In the genomic region with DNA sequence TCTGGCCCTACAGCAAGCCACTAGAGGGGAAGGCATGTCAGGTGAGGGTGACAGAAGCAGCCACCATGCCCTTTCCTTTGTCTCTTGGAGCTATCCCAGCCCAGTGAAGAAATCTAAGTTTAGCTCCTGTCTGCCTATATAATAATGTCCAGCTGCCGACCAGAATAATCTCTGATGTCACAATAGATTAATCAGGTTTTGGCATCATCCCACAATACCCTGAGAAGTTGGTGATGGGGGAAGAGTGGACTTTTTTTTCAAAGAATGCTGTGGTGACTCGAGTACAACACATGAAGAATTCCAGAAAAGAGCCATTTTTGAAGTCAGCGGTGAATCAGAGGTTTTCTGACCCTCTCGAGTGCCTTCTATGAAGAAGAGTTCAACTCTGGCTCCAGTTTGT, we compare ENCODE assay signal across 14 cellular contexts. TPM values are rescaled to one million over a fixed set of nuclear protein-coding genes. Genes with fewer than 3 reads are reported as not detected.
DNase-seq lines count a peak whose midpoint lies in the region; ATAC-seq and TF ChIP-seq lines count a peak whose summit lies in the region.
"Had no signal": no experiment of that assay in that cellular context is flagged by ENCODE, and none has a peak within 500 bp of the region (broad histone marks: within the 10 kb centered on the region; RNA-seq: fewer than 3 reads in every experiment).

No MANE protein-coding gene starts in this region.

- WGBS in IMR-90 (ENCODE audit: extremely low coverage in 2 of 2, insufficient read length in 1 of 2), 2 experiments: no CpG with 5 or more reads among the region's 4 CpGs
- 36% methylated on average over 4 of the region's 4 CpGs for WGBS in esophagus muscularis mucosa

- H3K27me3 ChIP-seq in IMR-90 (ENCODE audit: control insufficient read depth, insufficient read depth, low read length): no peaks in the 10 kb centered on the region
- H3K27me3 ChIP-seq in esophagus muscularis mucosa: peaks cover 0 to 31% (median 3%) of the 10 kb centered on the region in 4 donors
- peaks cover 71% of the 10 kb centered on the region for H3K27me3 ChIP-seq in neural cell (ENCODE audit: insufficient read depth, low read depth, low read length)

- intact Hi-C loops in IMR-90 (cut with micrococcal nuclease) (loop anchor here (5.0 kb wide), 2 partner anchors 153 to 168 kb away; no protein-coding TSS in a partner anchor), esophagus muscularis mucosa (cut with DNase I) (loop anchor here (5.0 kb wide), 1 partner anchor 313 kb away; no protein-coding TSS in a partner anchor)

- 0 out of 2 replicates have a peak, but pooled peaks have one; percentile 5 for TF ChIP-seq RAD21 in IMR-90 (IDR thresholded peaks at IDR 0.05; ENCODE audit: low read length)
- TF ChIP-seq RAD21 in neural cell (conservative IDR thresholded peaks at IDR 0.05): no peak

- H3K4ac ChIP-seq in IMR-90 (ENCODE audit: low read depth, low read length): peak overlapping the region; percentile 76

- peak overlapping the region; percentile 18 for H2AK5ac ChIP-seq in IMR-90 (ENCODE audit: low read depth, low read length)

- BruUV-seq in IMR-90 (replicated peaks; lab: Mats Ljungman, UMichigan): no TSS peak

- H2BK120ac ChIP-seq in IMR-90 (ENCODE audit: low read depth, low read length): peak overlapping the region; percentile 81

- H3K9me3 ChIP-seq in IMR-90 (ENCODE audit: control insufficient read depth, insufficient read depth, low read length) (no peaks in the 10 kb centered on the region), esophagus muscularis mucosa (no peaks in the 10 kb centered on the region), neural cell (ENCODE audit: low read length) (no peaks in the 10 kb centered on the region)
- H3K9me3 ChIP-seq: colonic mucosa had no signal

- H3K79me2 ChIP-seq in neural cell (replicated peaks; ENCODE audit: insufficient read depth, low read length): no peaks in the 10 kb centered on the region

- H3K4me2 ChIP-seq in IMR-90 (ENCODE audit: low read depth, low read length) (peak overlapping the region; percentile 60), neural cell (ENCODE audit: low read length) (no peak overlapping the region)

- H2BK5ac ChIP-seq in IMR-90 (ENCODE audit: low read depth, low read length, poor library complexity, severe bottlenecking): no peak overlapping the region

- peaks cover 7% of the 10 kb centered on the region for H3K4me1 ChIP-seq in IMR-90 (ENCODE audit: control insufficient read depth, insufficient read depth, low read length)
- peaks cover 10 to 47% (median 36%) of the 10 kb centered on the region in 4 donors for H3K4me1 ChIP-seq in esophagus muscularis mucosa
- H3K4me1 ChIP-seq: colonic mucosa had no signal

- TF ChIP-seq EP300 in esophagus muscularis mucosa (IDR thresholded peaks at IDR 0.05) (no peak), neural cell (conservative IDR thresholded peaks at IDR 0.05; ENCODE audit: poor library complexity, severe bottlenecking) (no peak)

- peak overlapping the region; percentile 58 for H3K14ac ChIP-seq in IMR-90 (replicated peaks; ENCODE audit: low read depth, low read length)

- peak overlapping the region; percentile 84 for H2AFZ ChIP-seq in IMR-90 (replicated peaks; ENCODE audit: low read length, poor library complexity)
- no peak overlapping the region for H2AFZ ChIP-seq in neural cell (ENCODE audit: low read depth, low read length)

- no peaks in the 10 kb centered on the region for H3F3A ChIP-seq in neural cell (ENCODE audit: insufficient read depth, low read length, poor library complexity, severe bottlenecking)

- H3K9me1 ChIP-seq in IMR-90 (ENCODE audit: insufficient read depth, low read length): peaks cover 5% of the 10 kb centered on the region; the same call in 1 of the 2 replicates

- in situ Hi-C loops in IMR-90 (cut with MboI; ENCODE audit: low sequenced_read_pairs): no loop called here

- CTCF ChIA-PET in IMR-90 (lab: Yijun Ruan, JAX): interaction anchor here (0.6 kb wide), 1 partner anchor 316 kb away, joined by 3 read pairs; no protein-coding TSS in a partner anchor

- H3K36me3 ChIP-seq in IMR-90 (ENCODE audit: control insufficient read depth, insufficient read depth, low read length): no peaks in the 10 kb centered on the region
- H3K36me3 ChIP-seq in esophagus muscularis mucosa: no peaks in the 10 kb centered on the region
- H3K36me3 ChIP-seq in neural cell (ENCODE audit: insufficient read depth, low read length): no peaks in the 10 kb centered on the region
- H3K36me3 ChIP-seq: colonic mucosa had no signal

- no peaks in the 10 kb centered on the region for H4K20me1 ChIP-seq in IMR-90 (ENCODE audit: insufficient read depth, low read length)
- H4K20me1 ChIP-seq in neural cell (ENCODE audit: insufficient read depth): no peaks in the 10 kb centered on the region

- H3K9ac ChIP-seq in IMR-90 (ENCODE audit: low read depth, low read length) (no peak overlapping the region), neural cell (ENCODE audit: low read length) (no peak overlapping the region)

- H4K8ac ChIP-seq in IMR-90 (ENCODE audit: low read depth in 2 of 2, low read length in 2 of 2): peak overlapping the region; percentile 22 to 71; a peak in 2 of 4 replicates

- dilution Hi-C loops in IMR-90 (cut with HindIII; ENCODE audit: low sequenced_read_pairs, unreplicated experiment): no loop called here

- no peak overlapping the region for H3K56ac ChIP-seq in IMR-90 (ENCODE audit: extremely low read depth, insufficient read depth, low read length)

- H2BK15ac ChIP-seq in IMR-90 (ENCODE audit: low read depth, low read length): peak overlapping the region; percentile 68; the same call in 2 of the 3 replicates

- peak overlapping the region; percentile 49 for H2AK9ac ChIP-seq in IMR-90 (replicated peaks; ENCODE audit: low read depth, low read length, poor library complexity)

- H4K5ac ChIP-seq in IMR-90 (ENCODE audit: low read depth, low read length): peak overlapping the region; percentile 79; the same call in 1 of the 2 replicates

- peak overlapping the region; percentile 55; the same call in 1 of the 2 replicates for H3K23ac ChIP-seq in IMR-90 (ENCODE audit: low read depth, low read length)

- TF ChIP-seq POLR2A in IMR-90 (IDR thresholded peaks at IDR 0.05; ENCODE audit: low read depth, low read length): no peak
- no peak for TF ChIP-seq POLR2A in esophagus muscularis mucosa (IDR thresholded peaks at IDR 0.05; ENCODE audit: low read depth)

- H3K27ac ChIP-seq in IMR-90 (ENCODE audit: insufficient read depth, low read length): 0 out of 2 replicates have a peak overlapping the region, but pooled peaks have one; percentile 13
- H3K27ac ChIP-seq in esophagus muscularis mucosa (replicated peaks in 1 of 4): no peak overlapping the region
- no peak overlapping the region for H3K27ac ChIP-seq in neural cell (ENCODE audit: low read length)
- H3K27ac ChIP-seq: C4-2B, colonic mucosa had no signal

- DNase-seq in AG09319 (ENCODE audit: extremely low read depth, low read depth) (peak; percentile 44), IMR-90 (peak; percentile 88), esophagus muscularis mucosa (ENCODE audit: extremely low spot score) (no peak), A172 (ENCODE audit: low spot score) (no peak), DMS153 (lab: John Stamatoyannopoulos, UW) (no peak), NCI-H345 (lab: John Stamatoyannopoulos, UW) (no peak), COR-L47 (lab: John Stamatoyannopoulos, UW) (no peak)
- DNase-seq: activated effector memory CD4-positive, alpha-beta T cell treated with Interleukin-2 at 50 U/mL for 16 hours; colonic mucosa; NCI-H1436; small intestine had no signal

- no peak overlapping the region; the same call in 1 of the 2 replicates for H4K91ac ChIP-seq in IMR-90 (ENCODE audit: insufficient read depth, low read depth, low read length)

- H3K4me3 ChIP-seq in IMR-90 (ENCODE audit: insufficient read depth, low read depth, low read length): no peak overlapping the region
- peak overlapping the region; percentile 34 to 48 (median 39) for H3K4me3 ChIP-seq in esophagus muscularis mucosa
- H3K4me3 ChIP-seq in neural cell (ENCODE audit: low read length): peak overlapping the region; percentile 59
- H3K4me3 ChIP-seq: colonic mucosa had no signal

- H2BK20ac ChIP-seq in IMR-90 (ENCODE audit: low read depth, low read length): peak overlapping the region; percentile 62; the same call in 1 of the 2 replicates

- H3K79me1 ChIP-seq in IMR-90 (ENCODE audit: low read depth in 1 of 2, low read length in 2 of 2): peaks cover 4% of the 10 kb centered on the region in 2 experiments; a peak in 1 of 4 replicates

- H3K18ac ChIP-seq in IMR-90 (ENCODE audit: low read depth, low read length): peak overlapping the region; percentile 67; the same call in 1 of the 2 replicates

- POLR2A ChIA-PET in IMR-90 (lab: Charles Lee; ENCODE audit: unreplicated experiment): no interaction called here

- no peaks in the 10 kb centered on the region for H3K9me2 ChIP-seq in neural cell (ENCODE audit: insufficient read depth, low read length)

- ATAC-seq in IMR-90 (ENCODE audit: low read depth): no peak

- TF ChIP-seq CTCF in AG09319 (IDR thresholded peaks at IDR 0.05; ENCODE audit: low read depth, low read length) (no peak), IMR-90 (conservative IDR thresholded peaks at IDR 0.05; ENCODE audit: low read depth, low read length) (no peak), esophagus muscularis mucosa (IDR thresholded peaks at IDR 0.05) (no peak), neural cell (IDR thresholded peaks at IDR 0.05; ENCODE audit: poor library complexity, severe bottlenecking) (no peak)

RNA-seq across cellular contexts. Expression of a gene that starts 1.7 kb away (rescaled TPM):
- total RNA-seq in IMR-90 (2012; rRNA removed) (0.28 and 0.54 TPM in 2 replicates), esophagus muscularis mucosa (1 to 10 TPM in 3 of 4 donors, under 1 TPM in 1; 0.83 to 2.9 (median 1.6) TPM)
- polyA plus RNA-seq in IMR-90 (2012; rRNA removed) (0.93 and 1.6 TPM in 2 replicates), neural cell (not detected in 2 replicates)
- 0.24 and 0.36 TPM in 2 replicates for polyA plus RNA-seq in IMR-90 (2012; cell fraction: cytosol; rRNA removed)
- polyA plus RNA-seq in IMR-90 (2012; cell fraction: nucleus; rRNA removed; ENCODE audit: low replicate concordance): 0.09 and 1.1 TPM in 2 replicates
- not detected in 2 replicates for polyA minus RNA-seq in neural cell
- total RNA-seq in A172 (2014; rRNA removed; shearing (Covaris generic)): not detected in 2 replicates
- total RNA-seq: HT-29 had no signal

RNA-seq across cellular contexts. Expression of a gene that starts 22.3 kb away (rescaled TPM):
- total RNA-seq in IMR-90 (2012; rRNA removed) (87.8 and 111 TPM in 2 replicates), esophagus muscularis mucosa (10 to 100 TPM; 13.7 to 26.3 (median 19.9) TPM)
- polyA plus RNA-seq in IMR-90 (2012; rRNA removed) (9.4 and 11.9 TPM in 2 replicates), neural cell (20.4 and 25.8 TPM in 2 replicates)
- 2.5 and 2.6 TPM in 2 replicates for polyA plus RNA-seq in IMR-90 (2012; cell fraction: cytosol; rRNA removed)
- 3.3 and 21.3 TPM in 2 replicates for polyA plus RNA-seq in IMR-90 (2012; cell fraction: nucleus; rRNA removed; ENCODE audit: low replicate concordance)
- polyA minus RNA-seq in neural cell: 55.5 and 63.7 TPM in 2 replicates
- 29.8 and 33.7 TPM in 2 replicates for total RNA-seq in A172 (2014; rRNA removed; shearing (Covaris generic))

Comparison
In these comparisons a context has a peak if more than half of its experiments do, and no peak if none do; other contexts are left out.
1. DNase-seq: peak in AG09319 (single experiment) and IMR-90 (single experiment); none in esophagus muscularis mucosa (single experiment), A172 (single experiment), DMS153 (single experiment), NCI-H345 (single experiment) and COR-L47 (single experiment).